In the genomic region with DNA sequence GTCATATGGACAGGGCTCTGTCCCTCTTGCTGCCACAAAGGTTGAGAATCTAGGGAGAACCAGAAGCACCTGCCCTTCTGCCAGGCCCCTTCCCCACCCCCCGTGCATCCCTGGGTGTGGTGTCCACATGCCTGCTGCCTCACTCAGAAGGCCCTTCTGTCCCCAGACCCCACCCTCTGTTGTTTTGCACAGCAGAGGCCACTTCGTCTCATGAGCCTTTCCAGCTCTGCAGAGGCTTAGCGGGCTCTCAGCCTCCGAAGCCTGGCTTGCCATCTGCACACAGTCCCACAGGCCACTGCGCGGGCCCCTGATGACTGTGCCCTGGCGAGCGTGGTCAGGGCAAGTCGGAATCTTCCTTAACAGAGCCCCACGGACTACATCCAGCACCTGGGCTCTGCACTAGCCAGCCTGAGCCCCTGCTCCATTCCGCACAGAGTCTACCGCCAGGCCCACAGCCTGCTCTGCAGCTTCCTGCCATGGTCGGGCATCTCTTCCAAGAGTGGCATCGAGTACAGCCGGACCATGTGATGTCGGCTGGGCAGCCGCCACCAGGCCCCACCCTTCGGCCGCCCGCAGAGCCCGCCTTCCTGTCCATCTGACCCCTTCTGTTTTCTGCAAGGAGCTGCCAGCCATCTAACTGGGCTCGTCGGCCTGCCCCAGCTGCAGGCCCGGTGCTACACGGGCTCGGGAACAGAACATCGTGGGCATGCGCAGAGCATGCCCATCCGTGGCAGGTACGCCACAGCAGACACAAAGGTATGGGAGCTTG, we compare ENCODE assay signal across 1 cellular context.
TF ChIP-seq lines count a peak whose summit lies in the region.

No MANE protein-coding gene starts in this region.

TF ChIP-seq in IMR-90, 13 proteins besides CTCF, POLR2A, EP300 and RAD21:
- TF ChIP-seq CHD1 (IDR thresholded peaks at IDR 0.05; ENCODE audit: low read depth, low read length), result no peak
- TF ChIP-seq USF2 (IDR thresholded peaks at IDR 0.05; ENCODE audit: low read depth, low read length), result no peak
- no peak for TF ChIP-seq MAZ (IDR thresholded peaks at IDR 0.05; ENCODE audit: borderline replicate concordance, low read depth, low read length)
- TF ChIP-seq FOS (IDR thresholded peaks at IDR 0.05; ENCODE audit: low read depth, low read length), result no peak
- TF ChIP-seq RCOR1 (IDR thresholded peaks at IDR 0.05; ENCODE audit: insufficient replicate concordance, low read length), result no peak
- TF ChIP-seq MXI1 (IDR thresholded peaks at IDR 0.05; ENCODE audit: borderline replicate concordance, low read depth, low read length), result no peak
